13 cellular contexts compared by ENCODE assay signal in the genomic region with DNA sequence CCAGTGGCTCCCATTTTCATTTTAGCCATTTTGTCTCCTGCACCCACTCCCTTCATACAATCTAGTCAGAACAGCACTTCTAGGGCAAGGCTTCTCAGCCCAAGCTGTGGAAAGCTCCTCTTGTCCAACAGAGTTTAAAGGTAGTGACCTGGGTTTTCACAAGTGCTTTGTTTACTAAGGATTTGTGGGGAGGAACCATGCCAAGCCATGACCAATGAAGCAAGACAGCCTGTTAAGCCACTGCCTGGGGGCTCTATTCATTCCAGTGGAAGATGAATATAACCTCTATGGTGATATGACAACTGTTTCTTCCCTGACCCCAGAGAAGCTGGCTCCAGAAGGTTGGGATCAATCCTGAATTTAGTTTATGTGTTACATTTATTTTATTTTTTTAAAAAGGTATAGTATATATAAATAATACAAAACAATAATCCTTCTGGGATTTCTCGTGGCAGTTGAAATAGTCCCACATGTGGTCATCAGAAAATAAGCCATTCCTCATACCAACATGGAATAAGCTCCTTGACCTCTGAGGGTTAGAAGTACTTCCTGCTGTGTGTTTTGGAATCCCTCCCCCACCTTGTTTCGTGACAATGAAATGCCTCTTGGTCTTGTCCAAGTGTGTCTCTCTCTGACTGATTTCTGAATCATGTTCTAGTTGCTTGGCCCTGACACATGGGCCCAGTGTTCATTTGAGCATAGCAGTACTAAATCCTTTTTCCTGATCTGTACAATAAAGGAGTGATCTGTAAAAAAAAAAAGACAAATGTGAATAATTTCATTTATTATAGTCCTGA. TPM values are rescaled to one million over a fixed set of nuclear protein-coding genes. Genes with fewer than 3 reads are reported as not detected.
A peak's percentile ranks its signal among the peaks of the same experiment; 100 is the strongest.
DNase-seq lines count a peak whose midpoint lies in the region; ATAC-seq and TF ChIP-seq lines count a peak whose summit lies in the region.
"Had no signal": no experiment of that assay in that cellular context is flagged by ENCODE, and none has a peak within 500 bp of the region (broad histone marks: within the 10 kb centered on the region; RNA-seq: fewer than 3 reads in every experiment).

No MANE protein-coding gene starts in this region.

- POLR2A ChIA-PET in naive thymus-derived CD8-positive, alpha-beta T cell (lab: Charles Lee): no interaction called here

- peak; percentile 93 for DNase-seq in EL
- peak; percentile 18 for DNase-seq in OCI-M1 (lab: John Stamatoyannopoulos, UW)
- DNase-seq in epithelial cell of esophagus (ENCODE audit: low read depth): peak; percentile 86
- peak; percentile 15 for DNase-seq in neural progenitor cell (ENCODE audit: low spot score)
- DNase-seq in anterior cingulate cortex (lab: John Stamatoyannopoulos, UW): no peak
- no peak for DNase-seq in immature natural killer cell
- DNase-seq in naive thymus-derived CD8-positive, alpha-beta T cell: no peak
- DNase-seq: activated CD4-positive, CD25-positive, alpha-beta regulatory T cell treated with anti-CD3 and anti-CD28 coated beads, Interleukin-2, amount 50 U/mL, for 72 hours; aorta; NCI-H82; stimulated activated CD8-positive, alpha-beta memory T cell treated with anti-CD3 and anti-CD28 coated beads, Interleukin-4, amount 100 ng/mL, for 48 hours had no signal

- no peak overlapping the region for H2AFZ ChIP-seq in neural progenitor cell (replicated peaks)

- H3K27ac ChIP-seq in neural progenitor cell: no peak overlapping the region
- H3K27ac ChIP-seq: prostate gland had no signal

- H3K27ac Mint-ChIP-seq in neural progenitor cell (peak overlapping the region; percentile 94), immature natural killer cell (no peak overlapping the region)
- no peak overlapping the region for H3K27ac Mint-ChIP-seq in naive thymus-derived CD8-positive, alpha-beta T cell

- H3K27me3 Mint-ChIP-seq in neural progenitor cell (ENCODE audit: insufficient read depth, low read depth) (peaks cover 2% of the 10 kb centered on the region), immature natural killer cell (ENCODE audit: low read depth in 3 of 3) (peaks cover 0 to 4% (median 0%) of the 10 kb centered on the region in 3 donors)
- H3K27me3 Mint-ChIP-seq in naive thymus-derived CD8-positive, alpha-beta T cell: no peaks in the 10 kb centered on the region

- H3K36me3 ChIP-seq in neural progenitor cell: no peaks in the 10 kb centered on the region
- H3K36me3 ChIP-seq: prostate gland had no signal

- no peaks in the 10 kb centered on the region for H4K20me1 ChIP-seq in neural progenitor cell (ENCODE audit: low read depth)

- H3K9me3 Mint-ChIP-seq in neural progenitor cell (no peaks in the 10 kb centered on the region), immature natural killer cell (no peaks in the 10 kb centered on the region)
- no peaks in the 10 kb centered on the region for H3K9me3 Mint-ChIP-seq in naive thymus-derived CD8-positive, alpha-beta T cell

- H3K9ac ChIP-seq in neural progenitor cell: no peak overlapping the region

- no peak for ATAC-seq in naive thymus-derived CD8-positive, alpha-beta T cell
- no peak for ATAC-seq in HG02884 (IDR thresholded peaks at IDR 0.05; ENCODE audit: unreplicated experiment)

- H3F3A ChIP-seq in neural progenitor cell (ENCODE audit: low read depth): peaks cover 14% of the 10 kb centered on the region

- no peak overlapping the region for H3K4me2 ChIP-seq in neural progenitor cell

- H3K4me1 Mint-ChIP-seq in neural progenitor cell (peaks cover 40% of the 10 kb centered on the region), immature natural killer cell (peaks cover 5 to 8% of the 10 kb centered on the region in 2 donors)
- peaks cover 3 to 10% (median 5%) of the 10 kb centered on the region in 4 donors for H3K4me1 Mint-ChIP-seq in naive thymus-derived CD8-positive, alpha-beta T cell

- TF ChIP-seq CTCF in epithelial cell of esophagus (IDR thresholded peaks at IDR 0.05; ENCODE audit: insufficient read depth, low read depth, low read length, missing control alignments) (no peak), neural progenitor cell (IDR thresholded peaks at IDR 0.05) (no peak)

- H3K4me3 ChIP-seq in epithelial cell of esophagus (ENCODE audit: low read length): no peak overlapping the region
- H3K4me3 ChIP-seq in neural progenitor cell: no peak overlapping the region
- H3K4me3 ChIP-seq: prostate gland had no signal

- H3K36me3 Mint-ChIP-seq in neural progenitor cell: no peaks in the 10 kb centered on the region
- peaks cover 0 to 4% (median 0%) of the 10 kb centered on the region in 3 donors for H3K36me3 Mint-ChIP-seq in immature natural killer cell
- H3K36me3 Mint-ChIP-seq in naive thymus-derived CD8-positive, alpha-beta T cell: no peaks in the 10 kb centered on the region

- no peaks in the 10 kb centered on the region for H3K27me3 ChIP-seq in neural progenitor cell

- peaks cover 12% of the 10 kb centered on the region for H3K4me1 ChIP-seq in neural progenitor cell

- no peaks in the 10 kb centered on the region for H3K79me2 ChIP-seq in neural progenitor cell (ENCODE audit: low read depth)

- peak overlapping the region; percentile 50 for H3K4me3 Mint-ChIP-seq in neural progenitor cell
- H3K4me3 Mint-ChIP-seq in immature natural killer cell: no peak overlapping the region
- no peak overlapping the region for H3K4me3 Mint-ChIP-seq in naive thymus-derived CD8-positive, alpha-beta T cell

- H3K9me3 ChIP-seq in neural progenitor cell (ENCODE audit: low read depth): no peaks in the 10 kb centered on the region
- H3K9me3 ChIP-seq: prostate gland had no signal

RNA-seq across cellular contexts. Expression of a gene that starts 13.3 kb away (rescaled TPM):
- 20.5 and 23.9 TPM in 2 replicates for total RNA-seq in neural progenitor cell (ENCODE audit: low replicate concordance)
- polyA plus RNA-seq in immature natural killer cell: 10 to 100 TPM; 13.2 to 23.1 (median 15.3) TPM
- total RNA-seq in naive thymus-derived CD8-positive, alpha-beta T cell: 10 to 100 TPM; 42.6 to 43.3 TPM
- 10 to 100 TPM; 22.7 to 30.8 (median 23.5) TPM for polyA plus RNA-seq in naive thymus-derived CD8-positive, alpha-beta T cell

RNA-seq across cellular contexts. Expression of a gene that starts 47.9 kb away (rescaled TPM):
- total RNA-seq in neural progenitor cell (ENCODE audit: low replicate concordance): 198 TPM in 2 replicates
- 10 to 100 TPM; 13.7 to 50.2 (median 19.2) TPM for polyA plus RNA-seq in immature natural killer cell
- total RNA-seq in naive thymus-derived CD8-positive, alpha-beta T cell: 100 to 1,000 TPM; 143 to 146 TPM
- polyA plus RNA-seq in naive thymus-derived CD8-positive, alpha-beta T cell: 10 to 100 TPM; 16.0 to 43.0 (median 24.7) TPM

Comparison
In these comparisons a context has a peak if more than half of its experiments do, and no peak if none do; other contexts are left out.
1. DNase-seq: peak in EL (single experiment), OCI-M1 (single experiment), epithelial cell of esophagus (single experiment) and neural progenitor cell (single experiment); none in anterior cingulate cortex (0 of 58), immature natural killer cell (0 of 3) and naive thymus-derived CD8-positive, alpha-beta T cell (0 of 10).